1 cellular context compared by ENCODE assay signal in the genomic region with DNA sequence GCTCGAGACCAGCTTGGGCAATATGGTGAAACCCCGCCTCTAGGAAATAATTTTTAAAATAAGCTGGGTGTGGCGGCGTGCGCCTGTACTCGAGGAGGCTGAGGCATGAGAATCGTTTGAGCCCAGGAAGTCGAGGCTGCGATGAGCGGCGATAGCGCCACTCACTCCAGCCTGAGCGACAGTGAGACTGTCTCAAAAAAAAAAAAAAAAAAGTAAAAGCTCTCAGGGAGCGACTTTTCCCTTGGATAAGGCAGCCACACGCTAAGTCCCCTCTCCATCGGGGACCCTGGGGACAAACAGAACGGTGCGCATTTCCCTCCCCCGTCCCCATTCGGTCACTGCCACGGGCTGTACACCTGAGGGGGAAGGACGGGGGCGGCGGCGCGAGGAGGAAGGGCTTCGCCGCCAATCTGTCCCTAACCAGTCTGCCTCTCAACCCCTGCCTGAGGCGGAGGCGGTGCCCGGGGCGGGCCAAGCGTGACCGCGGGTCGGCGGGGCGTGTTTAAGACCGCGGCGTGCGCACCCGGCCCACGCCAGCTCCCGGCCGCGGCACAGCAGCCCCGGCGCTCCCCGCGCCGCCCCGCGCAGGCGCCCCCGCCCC.
A peak's percentile ranks its signal among the peaks of the same experiment; 100 is the strongest.
TF ChIP-seq lines count a peak whose summit lies in the region.

A gene (plus strand): TSS at position 531 of the 601 bp plus-strand sequence. CDS start 107 bp downstream, outside the sequence.

TF ChIP-seq in K562, 482 proteins besides CTCF, POLR2A, EP300 and RAD21 (continued from another document and continues in another):
- TF ChIP-seq FOXP1 (CRISPR knock-in tag; IDR thresholded peaks at IDR 0.05) (no peak), ZNF717 (CRISPR knock-in tag; IDR thresholded peaks at IDR 0.05) (no peak), MXI1 (IDR thresholded peaks at IDR 0.05; ENCODE audit: low read depth, low read length) (no peak), TRIM28 (IDR thresholded peaks at IDR 0.05) (no peak), YY1 (IDR thresholded peaks at IDR 0.05; ENCODE audit: borderline replicate concordance in 1 of 3, control insufficient read depth in 1 of 3, extremely low read depth in 1 of 3, insufficient read depth in 3 of 3, insufficient read length in 1 of 3, insufficient replicate concordance in 2 of 3, low read depth in 1 of 3, low read length in 2 of 3) (peak in 1 of 3 experiments; percentile 6), ZFP30 (CRISPR knock-in tag; IDR thresholded peaks at IDR 0.05; ENCODE audit: borderline replicate concordance) (no peak), ZFX (CRISPR knock-in tag; IDR thresholded peaks at IDR 0.05) (peak; percentile 28; the same call in 1 of the 2 replicates), GABPB1 (CRISPR knock-in tag; IDR thresholded peaks at IDR 0.05) (no peak), ZNF696 (CRISPR knock-in tag; conservative IDR thresholded peaks at IDR 0.05) (no peak), RB1 (IDR thresholded peaks at IDR 0.05; ENCODE audit: low read depth) (peak; percentile 75; the same call in 1 of the 2 replicates), RBBP5 (IDR thresholded peaks at IDR 0.05; ENCODE audit: borderline replicate concordance, insufficient read depth, low read length, poor library complexity, severe bottlenecking) (peak; percentile 71), TBL1XR1 (IDR thresholded peaks at IDR 0.05; ENCODE audit: low read length in 2 of 2) (no peak), ELF1 (tag; IDR thresholded peaks at IDR 0.05) (no peak; the same call in 1 of the 2 replicates), XRCC3 (IDR thresholded peaks at IDR 0.05) (no peak), ZNF764 (CRISPR knock-in tag; IDR thresholded peaks at IDR 0.05; ENCODE audit: low read depth) (no peak), ZNF551 (CRISPR knock-in tag; IDR thresholded peaks at IDR 0.05) (no peak), TAF9B (IDR thresholded peaks at IDR 0.05; ENCODE audit: partially characterized antibody) (no peak), ZBED1 (IDR thresholded peaks at IDR 0.05) (0 out of 2 replicates have a peak, but pooled peaks have one; percentile 44), IRF2 (CRISPR knock-in tag; IDR thresholded peaks at IDR 0.05) (no peak), ZNF830 (CRISPR knock-in tag; IDR thresholded peaks at IDR 0.05) (no peak), CHD2 (IDR thresholded peaks at IDR 0.05; ENCODE audit: low read depth, low read length) (no peak), ETV6 (IDR thresholded peaks at IDR 0.05; ENCODE audit: borderline replicate concordance in 1 of 2, low read depth in 2 of 2, low read length in 1 of 2) (no peak), ETV6 (CRISPR knock-in tag; IDR thresholded peaks at IDR 0.05; ENCODE audit: borderline replicate concordance) (no peak), FOXA1 (IDR thresholded peaks at IDR 0.05; ENCODE audit: borderline replicate concordance) (no peak), FIP1L1 (IDR thresholded peaks at IDR 0.05; ENCODE audit: low read depth, low read length, poor library complexity, severe bottlenecking) (no peak), ZBTB7A (IDR thresholded peaks at IDR 0.05; ENCODE audit: borderline replicate concordance, control insufficient read depth, low read depth, low read length) (0 out of 2 replicates have a peak, but pooled peaks have one; percentile 72), YBX1 (IDR thresholded peaks at IDR 0.05) (no peak), HLTF (IDR thresholded peaks at IDR 0.05) (no peak), ZNF23 (CRISPR knock-in tag; IDR thresholded peaks at IDR 0.05) (no peak), U2AF2 (optimal IDR thresholded peaks at IDR 0.05; ENCODE audit: low read depth, low read length) (no peak), GATAD2A (IDR thresholded peaks at IDR 0.05) (peak; percentile 92), TCF7 (IDR thresholded peaks at IDR 0.05; ENCODE audit: borderline replicate concordance) (no peak), HDAC6 (IDR thresholded peaks at IDR 0.05; ENCODE audit: low read depth, low read length) (no peak), NCOA6 (IDR thresholded peaks at IDR 0.05) (no peak), HNRNPK (IDR thresholded peaks at IDR 0.05; ENCODE audit: low read depth, low read length, poor library complexity, severe bottlenecking) (no peak)
- TF ChIP-seq, protein P1, sequence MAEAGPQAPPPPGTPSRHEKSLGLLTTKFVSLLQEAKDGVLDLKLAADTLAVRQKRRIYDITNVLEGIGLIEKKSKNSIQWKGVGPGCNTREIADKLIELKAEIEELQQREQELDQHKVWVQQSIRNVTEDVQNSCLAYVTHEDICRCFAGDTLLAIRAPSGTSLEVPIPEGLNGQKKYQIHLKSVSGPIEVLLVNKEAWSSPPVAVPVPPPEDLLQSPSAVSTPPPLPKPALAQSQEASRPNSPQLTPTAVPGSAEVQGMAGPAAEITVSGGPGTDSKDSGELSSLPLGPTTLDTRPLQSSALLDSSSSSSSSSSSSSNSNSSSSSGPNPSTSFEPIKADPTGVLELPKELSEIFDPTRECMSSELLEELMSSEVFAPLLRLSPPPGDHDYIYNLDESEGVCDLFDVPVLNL (CRISPR knock-in tag; IDR thresholded peaks at IDR 0.05; ENCODE audit: low read depth), result no peak
- TF ChIP-seq, protein P2, sequence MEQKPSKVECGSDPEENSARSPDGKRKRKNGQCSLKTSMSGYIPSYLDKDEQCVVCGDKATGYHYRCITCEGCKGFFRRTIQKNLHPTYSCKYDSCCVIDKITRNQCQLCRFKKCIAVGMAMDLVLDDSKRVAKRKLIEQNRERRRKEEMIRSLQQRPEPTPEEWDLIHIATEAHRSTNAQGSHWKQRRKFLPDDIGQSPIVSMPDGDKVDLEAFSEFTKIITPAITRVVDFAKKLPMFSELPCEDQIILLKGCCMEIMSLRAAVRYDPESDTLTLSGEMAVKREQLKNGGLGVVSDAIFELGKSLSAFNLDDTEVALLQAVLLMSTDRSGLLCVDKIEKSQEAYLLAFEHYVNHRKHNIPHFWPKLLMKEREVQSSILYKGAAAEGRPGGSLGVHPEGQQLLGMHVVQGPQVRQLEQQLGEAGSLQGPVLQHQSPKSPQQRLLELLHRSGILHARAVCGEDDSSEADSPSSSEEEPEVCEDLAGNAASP (IDR thresholded peaks at IDR 0.05), result no peak
- TF ChIP-seq, protein P3, sequence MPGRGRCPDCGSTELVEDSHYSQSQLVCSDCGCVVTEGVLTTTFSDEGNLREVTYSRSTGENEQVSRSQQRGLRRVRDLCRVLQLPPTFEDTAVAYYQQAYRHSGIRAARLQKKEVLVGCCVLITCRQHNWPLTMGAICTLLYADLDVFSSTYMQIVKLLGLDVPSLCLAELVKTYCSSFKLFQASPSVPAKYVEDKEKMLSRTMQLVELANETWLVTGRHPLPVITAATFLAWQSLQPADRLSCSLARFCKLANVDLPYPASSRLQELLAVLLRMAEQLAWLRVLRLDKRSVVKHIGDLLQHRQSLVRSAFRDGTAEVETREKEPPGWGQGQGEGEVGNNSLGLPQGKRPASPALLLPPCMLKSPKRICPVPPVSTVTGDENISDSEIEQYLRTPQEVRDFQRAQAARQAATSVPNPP (IDR thresholded peaks at IDR 0.05; ENCODE audit: borderline replicate concordance, insufficient read depth, insufficient read length), result no peak
- TF ChIP-seq, protein P4, sequence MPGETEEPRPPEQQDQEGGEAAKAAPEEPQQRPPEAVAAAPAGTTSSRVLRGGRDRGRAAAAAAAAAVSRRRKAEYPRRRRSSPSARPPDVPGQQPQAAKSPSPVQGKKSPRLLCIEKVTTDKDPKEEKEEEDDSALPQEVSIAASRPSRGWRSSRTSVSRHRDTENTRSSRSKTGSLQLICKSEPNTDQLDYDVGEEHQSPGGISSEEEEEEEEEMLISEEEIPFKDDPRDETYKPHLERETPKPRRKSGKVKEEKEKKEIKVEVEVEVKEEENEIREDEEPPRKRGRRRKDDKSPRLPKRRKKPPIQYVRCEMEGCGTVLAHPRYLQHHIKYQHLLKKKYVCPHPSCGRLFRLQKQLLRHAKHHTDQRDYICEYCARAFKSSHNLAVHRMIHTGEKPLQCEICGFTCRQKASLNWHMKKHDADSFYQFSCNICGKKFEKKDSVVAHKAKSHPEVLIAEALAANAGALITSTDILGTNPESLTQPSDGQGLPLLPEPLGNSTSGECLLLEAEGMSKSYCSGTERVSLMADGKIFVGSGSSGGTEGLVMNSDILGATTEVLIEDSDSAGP (CRISPR knock-in tag; IDR thresholded peaks at IDR 0.05), result no peak
- TF ChIP-seq, protein P5, sequence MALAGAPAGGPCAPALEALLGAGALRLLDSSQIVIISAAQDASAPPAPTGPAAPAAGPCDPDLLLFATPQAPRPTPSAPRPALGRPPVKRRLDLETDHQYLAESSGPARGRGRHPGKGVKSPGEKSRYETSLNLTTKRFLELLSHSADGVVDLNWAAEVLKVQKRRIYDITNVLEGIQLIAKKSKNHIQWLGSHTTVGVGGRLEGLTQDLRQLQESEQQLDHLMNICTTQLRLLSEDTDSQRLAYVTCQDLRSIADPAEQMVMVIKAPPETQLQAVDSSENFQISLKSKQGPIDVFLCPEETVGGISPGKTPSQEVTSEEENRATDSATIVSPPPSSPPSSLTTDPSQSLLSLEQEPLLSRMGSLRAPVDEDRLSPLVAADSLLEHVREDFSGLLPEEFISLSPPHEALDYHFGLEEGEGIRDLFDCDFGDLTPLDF (CRISPR knock-in tag; IDR thresholded peaks at IDR 0.05), result no peak
- TF ChIP-seq, protein P6, sequence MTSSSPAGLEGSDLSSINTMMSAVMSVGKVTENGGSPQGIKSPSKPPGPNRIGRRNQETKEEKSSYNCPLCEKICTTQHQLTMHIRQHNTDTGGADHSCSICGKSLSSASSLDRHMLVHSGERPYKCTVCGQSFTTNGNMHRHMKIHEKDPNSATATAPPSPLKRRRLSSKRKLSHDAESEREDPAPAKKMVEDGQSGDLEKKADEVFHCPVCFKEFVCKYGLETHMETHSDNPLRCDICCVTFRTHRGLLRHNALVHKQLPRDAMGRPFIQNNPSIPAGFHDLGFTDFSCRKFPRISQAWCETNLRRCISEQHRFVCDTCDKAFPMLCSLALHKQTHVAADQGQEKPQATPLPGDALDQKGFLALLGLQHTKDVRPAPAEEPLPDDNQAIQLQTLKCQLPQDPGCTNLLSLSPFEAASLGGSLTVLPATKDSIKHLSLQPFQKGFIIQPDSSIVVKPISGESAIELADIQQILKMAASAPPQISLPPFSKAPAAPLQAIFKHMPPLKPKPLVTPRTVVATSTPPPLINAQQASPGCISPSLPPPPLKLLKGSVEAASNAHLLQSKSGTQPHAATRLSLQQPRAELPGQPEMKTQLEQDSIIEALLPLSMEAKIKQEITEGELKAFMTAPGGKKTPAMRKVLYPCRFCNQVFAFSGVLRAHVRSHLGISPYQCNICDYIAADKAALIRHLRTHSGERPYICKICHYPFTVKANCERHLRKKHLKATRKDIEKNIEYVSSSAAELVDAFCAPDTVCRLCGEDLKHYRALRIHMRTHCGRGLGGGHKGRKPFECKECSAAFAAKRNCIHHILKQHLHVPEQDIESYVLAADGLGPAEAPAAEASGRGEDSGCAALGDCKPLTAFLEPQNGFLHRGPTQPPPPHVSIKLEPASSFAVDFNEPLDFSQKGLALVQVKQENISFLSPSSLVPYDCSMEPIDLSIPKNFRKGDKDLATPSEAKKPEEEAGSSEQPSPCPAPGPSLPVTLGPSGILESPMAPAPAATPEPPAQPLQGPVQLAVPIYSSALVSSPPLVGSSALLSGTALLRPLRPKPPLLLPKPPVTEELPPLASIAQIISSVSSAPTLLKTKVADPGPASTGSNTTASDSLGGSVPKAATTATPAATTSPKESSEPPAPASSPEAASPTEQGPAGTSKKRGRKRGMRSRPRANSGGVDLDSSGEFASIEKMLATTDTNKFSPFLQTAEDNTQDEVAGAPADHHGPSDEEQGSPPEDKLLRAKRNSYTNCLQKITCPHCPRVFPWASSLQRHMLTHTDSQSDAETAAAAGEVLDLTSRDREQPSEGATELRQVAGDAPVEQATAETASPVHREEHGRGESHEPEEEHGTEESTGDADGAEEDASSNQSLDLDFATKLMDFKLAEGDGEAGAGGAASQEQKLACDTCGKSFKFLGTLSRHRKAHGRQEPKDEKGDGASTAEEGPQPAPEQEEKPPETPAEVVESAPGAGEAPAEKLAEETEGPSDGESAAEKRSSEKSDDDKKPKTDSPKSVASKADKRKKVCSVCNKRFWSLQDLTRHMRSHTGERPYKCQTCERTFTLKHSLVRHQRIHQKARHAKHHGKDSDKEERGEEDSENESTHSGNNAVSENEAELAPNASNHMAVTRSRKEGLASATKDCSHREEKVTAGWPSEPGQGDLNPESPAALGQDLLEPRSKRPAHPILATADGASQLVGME (CRISPR knock-in tag; IDR thresholded peaks at IDR 0.05), result no peak
- TF ChIP-seq, protein P7, sequence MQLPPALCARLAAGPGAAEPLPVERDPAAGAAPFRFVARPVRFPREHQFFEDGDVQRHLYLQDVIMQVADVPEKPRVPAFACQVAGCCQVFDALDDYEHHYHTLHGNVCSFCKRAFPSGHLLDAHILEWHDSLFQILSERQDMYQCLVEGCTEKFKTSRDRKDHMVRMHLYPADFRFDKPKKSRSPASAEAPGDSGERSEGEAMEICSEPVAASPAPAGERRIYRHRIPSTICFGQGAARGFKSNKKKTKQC (CRISPR knock-in tag; IDR thresholded peaks at IDR 0.05), result no peak
- TF ChIP-seq, protein P8, sequence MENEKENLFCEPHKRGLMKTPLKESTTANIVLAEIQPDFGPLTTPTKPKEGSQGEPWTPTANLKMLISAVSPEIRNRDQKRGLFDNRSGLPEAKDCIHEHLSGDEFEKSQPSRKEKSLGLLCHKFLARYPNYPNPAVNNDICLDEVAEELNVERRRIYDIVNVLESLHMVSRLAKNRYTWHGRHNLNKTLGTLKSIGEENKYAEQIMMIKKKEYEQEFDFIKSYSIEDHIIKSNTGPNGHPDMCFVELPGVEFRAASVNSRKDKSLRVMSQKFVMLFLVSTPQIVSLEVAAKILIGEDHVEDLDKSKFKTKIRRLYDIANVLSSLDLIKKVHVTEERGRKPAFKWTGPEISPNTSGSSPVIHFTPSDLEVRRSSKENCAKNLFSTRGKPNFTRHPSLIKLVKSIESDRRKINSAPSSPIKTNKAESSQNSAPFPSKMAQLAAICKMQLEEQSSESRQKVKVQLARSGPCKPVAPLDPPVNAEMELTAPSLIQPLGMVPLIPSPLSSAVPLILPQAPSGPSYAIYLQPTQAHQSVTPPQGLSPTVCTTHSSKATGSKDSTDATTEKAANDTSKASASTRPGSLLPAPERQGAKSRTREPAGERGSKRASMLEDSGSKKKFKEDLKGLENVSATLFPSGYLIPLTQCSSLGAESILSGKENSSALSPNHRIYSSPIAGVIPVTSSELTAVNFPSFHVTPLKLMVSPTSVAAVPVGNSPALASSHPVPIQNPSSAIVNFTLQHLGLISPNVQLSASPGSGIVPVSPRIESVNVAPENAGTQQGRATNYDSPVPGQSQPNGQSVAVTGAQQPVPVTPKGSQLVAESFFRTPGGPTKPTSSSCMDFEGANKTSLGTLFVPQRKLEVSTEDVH (IDR thresholded peaks at IDR 0.05; ENCODE audit: low read depth, partially characterized antibody), result no peak
- TF ChIP-seq, protein P9, sequence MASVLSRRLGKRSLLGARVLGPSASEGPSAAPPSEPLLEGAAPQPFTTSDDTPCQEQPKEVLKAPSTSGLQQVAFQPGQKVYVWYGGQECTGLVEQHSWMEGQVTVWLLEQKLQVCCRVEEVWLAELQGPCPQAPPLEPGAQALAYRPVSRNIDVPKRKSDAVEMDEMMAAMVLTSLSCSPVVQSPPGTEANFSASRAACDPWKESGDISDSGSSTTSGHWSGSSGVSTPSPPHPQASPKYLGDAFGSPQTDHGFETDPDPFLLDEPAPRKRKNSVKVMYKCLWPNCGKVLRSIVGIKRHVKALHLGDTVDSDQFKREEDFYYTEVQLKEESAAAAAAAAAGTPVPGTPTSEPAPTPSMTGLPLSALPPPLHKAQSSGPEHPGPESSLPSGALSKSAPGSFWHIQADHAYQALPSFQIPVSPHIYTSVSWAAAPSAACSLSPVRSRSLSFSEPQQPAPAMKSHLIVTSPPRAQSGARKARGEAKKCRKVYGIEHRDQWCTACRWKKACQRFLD (CRISPR knock-in tag; IDR thresholded peaks at IDR 0.05), result peak; percentile 80
